ENCODE assay signal across 8 cellular contexts in genomic region chr2:159516241-159516758, GRCh38.
A peak's percentile ranks its signal among the peaks of the same experiment; 100 is the strongest.
DNase-seq lines count a peak whose midpoint lies in the region; ATAC-seq and TF ChIP-seq lines count a peak whose summit lies in the region.

No MANE protein-coding gene starts in this region.

- H3K9me3 Mint-ChIP-seq in CD8-positive, alpha-beta memory T cell, result no peaks in the 10 kb centered on the region
- H3K9me3 Mint-ChIP-seq in WTC11, result no peaks in the 10 kb centered on the region

- DNase-seq in CD8-positive, alpha-beta memory T cell, result peak in 4 of 5 donors; percentile 5 to 68 (median 56)
- peak; percentile 96 for DNase-seq in NCI-H2081 treated with DMSO at 0.1 percent for 48 hours (lab: John Stamatoyannopoulos, UW)
- no peak for DNase-seq in WTC11 (ENCODE audit: low spot score)
- peak; percentile 32 for DNase-seq in foreskin melanocyte
- DNase-seq in osteoblast (ENCODE audit: insufficient read length, low spot score, missing footprints), result peak; percentile 29
- no peak for DNase-seq in activated CD8-positive, alpha-beta memory T cell treated with anti-CD3 and anti-CD28 coated beads for 24 hours

- H2AFZ ChIP-seq in osteoblast (ENCODE audit: low read length), result peak overlapping the region; percentile 95

- H3K79me2 ChIP-seq in osteoblast (ENCODE audit: insufficient read depth, low read length), result peaks cover 9% of the 10 kb centered on the region

- no peaks in the 10 kb centered on the region for H4K20me1 ChIP-seq in osteoblast (ENCODE audit: insufficient read depth, low read length)

- peak overlapping the region; percentile 74 to 92 (median 79) for H3K4me3 Mint-ChIP-seq in CD8-positive, alpha-beta memory T cell
- peak overlapping the region; percentile 57 for H3K4me3 Mint-ChIP-seq in WTC11

- TF ChIP-seq CTCF in WTC11 (IDR thresholded peaks at IDR 0.05) (no peak), osteoblast (IDR thresholded peaks at IDR 0.05; ENCODE audit: extremely low read depth, low read depth, low read length) (no peak)

- POLR2A ChIA-PET in CD8-positive, alpha-beta memory T cell (lab: Charles Lee), result interaction anchor here (0.6 to 2.3 kb wide), 2 partner anchors 196 to 388 kb away, joined by 3 to 19 read pairs; partner anchors contain the start of genes LY75 and MARCHF7
- POLR2A ChIA-PET in WTC11 (lab: Charles Lee), result no interaction called here

- peak overlapping the region; percentile 83 for H3K4me3 ChIP-seq in CD8-positive, alpha-beta memory T cell (ENCODE audit: low read length)
- H3K4me3 ChIP-seq in osteoblast (ENCODE audit: insufficient read depth, low read length), result peak overlapping the region; percentile 80

- CTCF ChIA-PET in CD8-positive, alpha-beta memory T cell (lab: Charles Lee), result interaction anchor here (0.8 to 1.4 kb wide), 3 partner anchors 9 to 197 kb away, joined by 3 to 5 read pairs (median 3); no protein-coding TSS in a partner anchor
- CTCF ChIA-PET in WTC11 (lab: Charles Lee), result interaction anchor here (0.9 to 1.2 kb wide), 2 partner anchors 11 to 196 kb away, joined by 3 to 5 read pairs; partner anchors contain the start of gene MARCHF7

- peaks cover 20% of the 10 kb centered on the region for H3K4me1 ChIP-seq in CD8-positive, alpha-beta memory T cell (ENCODE audit: insufficient read depth, low read length)
- H3K4me1 ChIP-seq in osteoblast (ENCODE audit: insufficient read depth, low read length), result peaks cover 16% of the 10 kb centered on the region

- ATAC-seq in GM18907 (IDR thresholded peaks at IDR 0.05; ENCODE audit: unreplicated experiment) (peak; percentile 90), HG03064 (IDR thresholded peaks at IDR 0.05; ENCODE audit: low read depth, unreplicated experiment) (peak; percentile 88), WTC11 (peak; percentile 86)

- no peaks in the 10 kb centered on the region for H3K9me3 ChIP-seq in CD8-positive, alpha-beta memory T cell (ENCODE audit: low read length)
- no peaks in the 10 kb centered on the region for H3K9me3 ChIP-seq in osteoblast (ENCODE audit: low read depth, low read length)

- H3K4me1 Mint-ChIP-seq in CD8-positive, alpha-beta memory T cell, result peaks cover 32 to 42% (median 42%) of the 10 kb centered on the region in 3 donors
- H3K4me1 Mint-ChIP-seq in WTC11, result peaks cover 38% of the 10 kb centered on the region

- no peaks in the 10 kb centered on the region for H3K27me3 ChIP-seq in CD8-positive, alpha-beta memory T cell (ENCODE audit: insufficient read depth, low read length, poor library complexity, severe bottlenecking)
- H3K27me3 ChIP-seq in osteoblast (ENCODE audit: insufficient read depth, low read length), result no peaks in the 10 kb centered on the region

- H3K27ac ChIP-seq in CD8-positive, alpha-beta memory T cell (ENCODE audit: low read depth, low read length), result peak overlapping the region; percentile 89
- peak overlapping the region; percentile 74 for H3K27ac ChIP-seq in osteoblast (ENCODE audit: low read depth, low read length)

- peaks cover 3 to 8% (median 3%) of the 10 kb centered on the region in 3 donors for H3K36me3 Mint-ChIP-seq in CD8-positive, alpha-beta memory T cell
- H3K36me3 Mint-ChIP-seq in WTC11, result no peaks in the 10 kb centered on the region

- no peaks in the 10 kb centered on the region for H3K27me3 Mint-ChIP-seq in CD8-positive, alpha-beta memory T cell
- no peaks in the 10 kb centered on the region for H3K27me3 Mint-ChIP-seq in WTC11 (ENCODE audit: low read depth)

- no peaks in the 10 kb centered on the region for H3K36me3 ChIP-seq in CD8-positive, alpha-beta memory T cell (ENCODE audit: insufficient read depth, low read length)
- H3K36me3 ChIP-seq in osteoblast (ENCODE audit: insufficient read depth, low read length), result no peaks in the 10 kb centered on the region

- H3K4me2 ChIP-seq in osteoblast (ENCODE audit: insufficient read depth, low read length), result peak overlapping the region; percentile 96

- peak overlapping the region; percentile 66 to 96 (median 89) for H3K27ac Mint-ChIP-seq in CD8-positive, alpha-beta memory T cell
- peak overlapping the region; percentile 92 for H3K27ac Mint-ChIP-seq in WTC11

TF ChIP-seq in WTC11, 78 proteins besides CTCF, POLR2A, EP300 and RAD21:
- TF ChIP-seq USF1 (CRISPR knock-in tag; IDR thresholded peaks at IDR 0.05), result peak; percentile 72
- no peak for TF ChIP-seq ATF2 (CRISPR knock-in tag; IDR thresholded peaks at IDR 0.05; ENCODE audit: borderline replicate concordance, low read depth)
- peak; percentile 79 for TF ChIP-seq USF2 (CRISPR knock-in tag; IDR thresholded peaks at IDR 0.05)

Comparison
In these comparisons a context has a peak if more than half of its experiments do, and no peak if none do; other contexts are left out.
1. DNase-seq: peak in CD8-positive, alpha-beta memory T cell (4 of 5), NCI-H2081 treated with DMSO at 0.1 percent for 48 hours (single experiment), foreskin melanocyte (single experiment) and osteoblast (single experiment); none in WTC11 (single experiment) and activated CD8-positive, alpha-beta memory T cell treated with anti-CD3 and anti-CD28 coated beads for 24 hours (single experiment).
2. Peak in every context shown above with its lines, with median percentiles within 50 percentile points of each other: ATAC-seq.